Comparison of ENCODE assay signal across 20 cellular contexts in the genomic region with DNA sequence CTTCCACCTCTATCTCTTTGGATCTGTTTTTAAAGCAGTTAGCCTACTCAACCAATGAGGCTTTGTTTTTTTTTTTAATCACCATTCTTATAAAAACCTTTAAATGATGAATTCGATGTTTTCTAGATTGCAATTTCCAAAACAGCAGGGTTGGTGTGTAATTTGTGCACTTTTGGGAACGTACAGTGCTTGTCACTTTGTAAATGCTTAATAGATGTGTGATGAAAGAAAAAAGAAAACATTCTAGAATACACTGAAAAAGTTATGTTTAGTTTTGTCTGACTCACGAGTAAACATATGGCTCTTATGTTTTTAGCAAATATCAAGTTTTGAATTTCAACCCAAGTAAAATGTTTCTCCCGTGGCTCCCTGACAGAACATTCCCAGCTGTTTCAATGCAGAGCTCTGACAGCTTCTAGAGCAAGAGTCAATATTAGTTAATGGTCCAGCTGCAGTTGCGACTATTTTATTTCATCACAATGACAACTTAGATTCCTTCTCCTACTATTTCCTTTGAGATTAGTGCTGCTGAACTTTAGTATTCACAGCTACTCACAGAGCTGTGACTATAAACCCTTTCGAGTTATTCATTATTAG.
DNase-seq lines count a peak whose midpoint lies in the region; FAIRE-seq and TF ChIP-seq lines count a peak whose summit lies in the region.
"Had no signal": no experiment of that assay in that cellular context is flagged by ENCODE, and none has a peak within 500 bp of the region (broad histone marks: within the 10 kb centered on the region; RNA-seq: fewer than 3 reads in every experiment).

No MANE protein-coding gene starts in this region.

- WGBS in small intestine, 3 donors = 43 to 51% (median 49%) methylated on average over 6 of the region's 6 CpGs

- in situ Hi-C loops in astrocyte of the spinal cord (cut with HindIII; ENCODE audit: low sequenced_read_pairs) = no loop called here

- no peak for FAIRE-seq in small intestine (lab: Jason Lieb, UNC)
- FAIRE-seq: GM19239, TTC549 had no signal

- DNase-seq in HCEC 1CT = peak; percentile 54
- DNase-seq in astrocyte of the spinal cord (ENCODE audit: low read depth, low spot score) = peak; percentile 21
- peak; percentile 72 to 89 for DNase-seq in foreskin fibroblast
- DNase-seq in small intestine = peak; percentile 3
- no peak for DNase-seq in NCI-H146 treated with DMSO at 0.1 percent for 48 hours (lab: John Stamatoyannopoulos, UW; ENCODE audit: unreplicated experiment)
- no peak for DNase-seq in globus pallidus (ENCODE audit: low spot score)
- DNase-seq in activated CD4-positive, alpha-beta T cell treated with anti-CD3 and anti-CD28 coated beads for 1 hour = no peak
- DNase-seq: activated CD4-positive, alpha-beta T cell treated with anti-CD3 and anti-CD28 coated beads, Interleukin-2, amount 50 U/mL, for 1 hour; activated naive CD4-positive, alpha-beta T cell treated with anti-CD3 and anti-CD28 coated beads, Interleukin-2, amount 50 U/mL, for 16 hours; activated T-cell treated with anti-CD3 and anti-CD28 coated beads for 4 hours; caudate nucleus; DMS153; effector CD8-positive, alpha-beta T cell; MV-4-11; NCI-H2081 treated with DMSO at 0.1 percent for 48 hours; NCI-H524 treated with DMSO at 0.1 percent for 48 hours; tibial artery had no signal

- TF ChIP-seq CTCF in astrocyte of the spinal cord (IDR thresholded peaks at IDR 0.05; ENCODE audit: low read depth, low read length) = no peak
- no peak for TF ChIP-seq CTCF in foreskin fibroblast (IDR thresholded peaks at IDR 0.05; ENCODE audit: low read depth, low read length)

- no peaks in the 10 kb centered on the region for H3K9me3 ChIP-seq in small intestine (ENCODE audit: control insufficient read depth, low read depth)
- H3K9me3 ChIP-seq: tibial artery had no signal

- no peaks in the 10 kb centered on the region for H3K36me3 ChIP-seq in small intestine (ENCODE audit: control insufficient read depth in 2 of 2, insufficient read depth in 2 of 2, low read length in 2 of 2)
- H3K36me3 ChIP-seq: tibial artery had no signal

- H3K4me3 ChIP-seq in astrocyte of the spinal cord (ENCODE audit: low read depth, low read length) (no peak overlapping the region), foreskin fibroblast (ENCODE audit: low read depth in 1 of 2, low read length in 2 of 2) (no peak overlapping the region), small intestine (ENCODE audit: low read depth in 1 of 2, low read length in 2 of 2) (no peak overlapping the region)
- H3K4me3 ChIP-seq: tibial artery had no signal

- peak overlapping the region in 1 of 2 donors; percentile 84 for H3K27ac ChIP-seq in small intestine (ENCODE audit: low read depth in 1 of 2, low read length in 1 of 2)
- H3K27ac ChIP-seq: C4-2B, tibial artery had no signal

- H3K4me1 ChIP-seq in small intestine (ENCODE audit: control insufficient read depth in 2 of 2, insufficient read depth in 1 of 2, low read depth in 1 of 2, low read length in 1 of 2) = no peaks in the 10 kb centered on the region

- H3K27me3 ChIP-seq in small intestine (ENCODE audit: control insufficient read depth in 2 of 2, insufficient read depth in 2 of 2, low read length in 2 of 2) = no peaks in the 10 kb centered on the region
- H3K27me3 ChIP-seq: tibial artery had no signal

Comparison
In these comparisons a context has a peak if more than half of its experiments do, and no peak if none do; other contexts are left out.
1. DNase-seq: peak in HCEC 1CT (single experiment), astrocyte of the spinal cord (single experiment), foreskin fibroblast (2 of 2) and small intestine (single experiment); none in NCI-H146 treated with DMSO at 0.1 percent for 48 hours (single experiment), globus pallidus (single experiment) and activated CD4-positive, alpha-beta T cell treated with anti-CD3 and anti-CD28 coated beads for 1 hour (single experiment).